Comparison of ENCODE assay signal across 8 cellular contexts in the genomic region with DNA sequence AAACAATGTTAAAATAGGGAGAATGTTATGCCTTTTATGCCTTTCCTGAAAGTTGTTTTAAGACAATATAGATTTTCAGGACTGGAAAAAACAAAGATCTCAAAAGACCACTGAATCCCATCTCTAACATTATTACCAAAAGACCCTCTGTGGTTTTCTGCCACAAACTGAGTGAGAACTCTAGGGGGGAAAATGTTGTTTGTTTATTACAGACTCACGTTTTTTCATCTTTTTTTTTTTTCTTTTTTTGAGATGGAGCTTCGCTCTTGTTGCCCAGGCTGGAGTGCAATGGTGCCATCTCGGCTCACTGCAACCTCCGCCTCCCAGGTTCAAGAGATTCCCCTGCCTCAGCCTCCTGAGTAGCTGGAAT. TPM values are rescaled to one million over a fixed set of nuclear protein-coding genes. Genes with fewer than 3 reads are reported as not detected.
DNase-seq lines count a peak whose midpoint lies in the region; ATAC-seq, FAIRE-seq and TF ChIP-seq lines count a peak whose summit lies in the region.
"Not testable (repeated sequence)": the region's sequence is repeated elsewhere in the genome, so short reads cannot be mapped to it uniquely, and the experiment has no call there.

No MANE protein-coding gene starts in this region.

- not testable (repeated sequence) for FAIRE-seq in A549 (lab: Jason Lieb, UNC); endothelial cell of umbilical vein (lab: Jason Lieb, UNC); keratinocyte (lab: Jason Lieb, UNC)

- POLR2A ChIA-PET in A549 (lab: Yijun Ruan, JAX) (interaction anchor here (2.2 kb wide), 1 partner anchor 51 kb away, joined by 8 read pairs; no protein-coding TSS in a partner anchor), PC-9 (lab: Charles Lee; ENCODE audit: unreplicated experiment) (interaction anchor here (0.6 kb wide), 2 partner anchors 9 to 32 kb away, joined by 3 to 4 read pairs; no protein-coding TSS in a partner anchor), endothelial cell of umbilical vein (lab: Charles Lee) (interaction anchor here (0.6 kb wide), 1 partner anchor 50 kb away, joined by 5 read pairs; no protein-coding TSS in a partner anchor)
- POLR2A ChIA-PET in HCT116 (lab: Charles Lee), result not testable (repeated sequence)

- not testable (repeated sequence) for DNase-seq in A549 (ENCODE audit: low read depth in 1 of 2, low spot score in 1 of 2); HCT116 (ENCODE audit: low read depth, low spot score); PC-9; RWPE2 (ENCODE audit: low spot score); endothelial cell of umbilical vein (ENCODE audit: low read depth, low spot score); keratinocyte (ENCODE audit: low read depth, low spot score)
- DNase-seq in adrenal gland, result peak in 1 of 7 donors; percentile 25

- not testable (repeated sequence) for H3K9ac ChIP-seq in HCT116 (ENCODE audit: low read length); endothelial cell of umbilical vein (replicated peaks; ENCODE audit: extremely low read depth, insufficient read depth, low read length); keratinocyte (ENCODE audit: control insufficient read depth, extremely low read depth, insufficient read depth, low read length); parathyroid adenoma

- peaks cover 29% of the 10 kb centered on the region for H3F3A ChIP-seq in PC-9 (ENCODE audit: insufficient read depth, low read depth)

- H3K4me2 ChIP-seq in A549, result peak overlapping the region; percentile 40
- H3K4me2 ChIP-seq in HCT116 (ENCODE audit: low read length), result peak overlapping the region; percentile 4; the same call in 1 of the 2 replicates
- H3K4me2 ChIP-seq in PC-9, result peak overlapping the region; percentile 8; the same call in 1 of the 2 replicates
- H3K4me2 ChIP-seq in endothelial cell of umbilical vein (ENCODE audit: insufficient read depth, low read length), result peak overlapping the region; percentile 44
- peak overlapping the region; percentile 27 for H3K4me2 ChIP-seq in keratinocyte (ENCODE audit: control insufficient read depth, extremely low read depth, insufficient read depth, low read depth, low read length)
- H3K4me2 ChIP-seq in parathyroid adenoma (ENCODE audit: low read length), result peak overlapping the region; percentile 26

- H3K9me2 ChIP-seq in HCT116 (ENCODE audit: insufficient read depth); PC-9 (ENCODE audit: insufficient read depth): not testable (repeated sequence)

- not testable (repeated sequence) for H3K9me3 ChIP-seq in A549; HCT116 (ENCODE audit: control insufficient read depth in 1 of 2, insufficient read depth in 1 of 2, low read depth in 1 of 2, low read length in 2 of 2); PC-9 (ENCODE audit: insufficient read depth, low read depth); RWPE2 (ENCODE audit: severe bottlenecking); adrenal gland (replicated peaks in 1 of 3); endothelial cell of umbilical vein (replicated peaks; ENCODE audit: control insufficient read depth, insufficient read depth, low read length); keratinocyte (ENCODE audit: control insufficient read depth, low read depth, low read length); parathyroid adenoma (ENCODE audit: control insufficient read depth, low read length)

- not testable (repeated sequence) for H2AFZ ChIP-seq in HCT116 (ENCODE audit: low read depth, low read length, poor library complexity, severe bottlenecking); PC-9; endothelial cell of umbilical vein (ENCODE audit: low read depth, low read length); keratinocyte (ENCODE audit: control insufficient read depth, low read length); parathyroid adenoma

- TF ChIP-seq CTCF in A549 (IDR thresholded peaks at IDR 0.05); HCT116 (IDR thresholded peaks at IDR 0.05 in 2 of 3, conservative IDR thresholded peaks at IDR 0.05 in 1 of 3; ENCODE audit: borderline replicate concordance in 1 of 3, insufficient read depth in 1 of 3, low read depth in 2 of 3, low read length in 2 of 3); PC-9 (conservative IDR thresholded peaks at IDR 0.05); RWPE2 (IDR thresholded peaks at IDR 0.05; ENCODE audit: poor library complexity, severe bottlenecking); adrenal gland (IDR thresholded peaks at IDR 0.05); endothelial cell of umbilical vein (IDR thresholded peaks at IDR 0.05; ENCODE audit: extremely low read depth in 1 of 2, insufficient read depth in 1 of 2, low read depth in 1 of 2, low read length in 2 of 2); keratinocyte (optimal IDR thresholded peaks at IDR 0.05 in 1 of 3, IDR thresholded peaks at IDR 0.05 in 1 of 3, conservative IDR thresholded peaks at IDR 0.05 in 1 of 3; ENCODE audit: extremely low read depth in 1 of 3, insufficient read depth in 2 of 3, low read length in 3 of 3); parathyroid adenoma (IDR thresholded peaks at IDR 0.05): not testable (repeated sequence)

- TF ChIP-seq POLR2A in A549 (IDR thresholded peaks at IDR 0.05; ENCODE audit: low read length); HCT116 (IDR thresholded peaks at IDR 0.05; ENCODE audit: borderline replicate concordance, extremely low read depth, insufficient read depth, insufficient read length); adrenal gland (IDR thresholded peaks at IDR 0.05); endothelial cell of umbilical vein (IDR thresholded peaks at IDR 0.05; ENCODE audit: low read depth, low read length): not testable (repeated sequence)

- dilution Hi-C loops in endothelial cell of umbilical vein (cut with MboI; ENCODE audit: extremely low pct_ligation_motif_present, low sequenced_read_pairs); keratinocyte (cut with MboI; ENCODE audit: extremely low pct_ligation_motif_present, low sequenced_read_pairs): not testable (repeated sequence)

- H3K4me1 ChIP-seq in A549 (peaks cover 60% of the 10 kb centered on the region), HCT116 (ENCODE audit: control insufficient read depth in 1 of 2, insufficient read depth in 2 of 2, low read length in 2 of 2) (peaks cover 9 to 11% of the 10 kb centered on the region in 2 experiments; a peak in 3 of 4 replicates), PC-9 (replicated peaks; ENCODE audit: insufficient read depth) (peaks cover 53% of the 10 kb centered on the region), RWPE2 (ENCODE audit: insufficient read depth, poor library complexity, severe bottlenecking) (peaks cover 23% of the 10 kb centered on the region), adrenal gland (replicated peaks in 1 of 2) (peaks cover 22 to 32% of the 10 kb centered on the region in 2 donors), endothelial cell of umbilical vein (ENCODE audit: control insufficient read depth, extremely low read depth, insufficient read depth, low read length) (peaks cover 13% of the 10 kb centered on the region)
- H3K4me1 ChIP-seq in keratinocyte (ENCODE audit: control insufficient read depth, extremely low read depth, insufficient read depth, low read length); parathyroid adenoma: not testable (repeated sequence)

- H3K36me3 ChIP-seq in HCT116 (ENCODE audit: control insufficient read depth in 1 of 2, insufficient read depth in 2 of 2, low read length in 2 of 2); PC-9 (ENCODE audit: low read depth); RWPE2 (ENCODE audit: low read depth); adrenal gland (replicated peaks in 1 of 2); endothelial cell of umbilical vein (ENCODE audit: control insufficient read depth in 2 of 2, extremely low read depth in 1 of 2, insufficient read depth in 2 of 2, low read length in 2 of 2); keratinocyte (ENCODE audit: control insufficient read depth in 2 of 2, extremely low read depth in 1 of 2, insufficient read depth in 2 of 2, low read length in 2 of 2); parathyroid adenoma (ENCODE audit: control insufficient read depth, insufficient read depth, low read length): not testable (repeated sequence)

- peak overlapping the region; percentile 77 to 82 for H3K27ac ChIP-seq in A549
- not testable (repeated sequence) for H3K27ac ChIP-seq in HCT116 (ENCODE audit: low read depth, low read length); endothelial cell of umbilical vein (ENCODE audit: insufficient read depth, low read depth, low read length); keratinocyte (ENCODE audit: control insufficient read depth, insufficient read depth, low read length); parathyroid adenoma
- H3K27ac ChIP-seq in PC-9, result peak overlapping the region; percentile 14; the same call in 1 of the 2 replicates
- H3K27ac ChIP-seq in RWPE2 (ENCODE audit: poor library complexity, severe bottlenecking), result peak overlapping the region; percentile 61
- H3K27ac ChIP-seq in adrenal gland, result peak overlapping the region in 4 of 5 donors; percentile 6 to 67 (median 40)

- ATAC-seq in A549; HCT116; RWPE2 (ENCODE audit: low read depth): not testable (repeated sequence)

- CTCF ChIA-PET in A549 (lab: Yijun Ruan, JAX), result interaction anchor here (0.9 to 2.0 kb wide), 3 partner anchors 9 to 71 kb away, joined by 3 to 5 read pairs (median 3); partner anchors contain the start of gene RDX
- CTCF ChIA-PET in HCT116 (lab: Charles Lee); PC-9 (lab: Charles Lee): not testable (repeated sequence)
- CTCF ChIA-PET in endothelial cell of umbilical vein (lab: Charles Lee), result interaction anchor here (1.6 to 3.1 kb wide), 3 partner anchors 9 to 105 kb away, joined by 4 to 9 read pairs (median 5); partner anchors contain the start of gene RDX

- TF ChIP-seq EP300 in A549 (IDR thresholded peaks at IDR 0.05), result not testable (repeated sequence)

- not testable (repeated sequence) for H3K27me3 ChIP-seq in HCT116 (ENCODE audit: insufficient read depth, low read length); PC-9 (ENCODE audit: insufficient read depth, low read depth); RWPE2 (ENCODE audit: insufficient read depth, poor library complexity, severe bottlenecking); adrenal gland; endothelial cell of umbilical vein (ENCODE audit: control insufficient read depth in 2 of 2, insufficient read depth in 2 of 2, low read length in 2 of 2); keratinocyte (ENCODE audit: control insufficient read depth, extremely low read depth, insufficient read depth, low read length); parathyroid adenoma (ENCODE audit: control insufficient read depth, insufficient read depth, low read length)

- RAD21 ChIA-PET in HCT116 (lab: Charles Lee; ENCODE audit: low non-redundant PET in 1 of 2, low total read pairs in 2 of 2, uncharacterized antibody in 2 of 2, unreplicated experiment in 2 of 2), result not testable (repeated sequence)

- WGBS in A549 (ENCODE audit: missing lambda C conversion rate), result 74% methylated on average over 4 of the region's 4 CpGs
- 50 to 71% (median 59%) methylated on average over 4 of the region's 4 CpGs for WGBS in adrenal gland, 4 donors

- H3K79me2 ChIP-seq in HCT116 (ENCODE audit: insufficient read depth, low read length); PC-9 (ENCODE audit: low read depth); endothelial cell of umbilical vein (ENCODE audit: control insufficient read depth, insufficient read depth, low read length); keratinocyte (ENCODE audit: control insufficient read depth, insufficient read depth, low read length); parathyroid adenoma: not testable (repeated sequence)

- H4K20me1 ChIP-seq in HCT116 (ENCODE audit: insufficient read depth); PC-9 (ENCODE audit: insufficient read depth); endothelial cell of umbilical vein (replicated peaks; ENCODE audit: control insufficient read depth, extremely low read depth, insufficient read depth, low read length); keratinocyte (ENCODE audit: control insufficient read depth, extremely low read depth, insufficient read depth, low read length): not testable (repeated sequence)

- not testable (repeated sequence) for BruUV-seq in HCT116 (replicated peaks; lab: Mats Ljungman, UMichigan); PC-9 (replicated peaks; lab: Mats Ljungman, UMichigan); endothelial cell of umbilical vein (replicated peaks; lab: Mats Ljungman, UMichigan)

- H3K9me1 ChIP-seq in endothelial cell of umbilical vein (replicated peaks; ENCODE audit: control insufficient read depth, extremely low read depth, insufficient read depth, low read length); keratinocyte (ENCODE audit: control insufficient read depth, extremely low read depth, insufficient read depth, low read length): not testable (repeated sequence)

- intact Hi-C loops in HCT116 (cut with micrococcal nuclease); PC-9 (cut with micrococcal nuclease; ENCODE audit: unreplicated experiment); endothelial cell of umbilical vein (cut with micrococcal nuclease): not testable (repeated sequence)
- intact Hi-C loops in adrenal gland (cut with DNase I), result loop anchor here in 1 of 2 donors (10.0 kb wide), 1 partner anchor 59 kb away; no protein-coding TSS in a partner anchor

- not testable (repeated sequence) for TF ChIP-seq RAD21 in A549 (conservative IDR thresholded peaks at IDR 0.05 in 1 of 2, IDR thresholded peaks at IDR 0.05 in 1 of 2); HCT116 (IDR thresholded peaks at IDR 0.05; ENCODE audit: low read depth)

- H3K4me3 ChIP-seq in A549; HCT116 (replicated peaks in 1 of 2; ENCODE audit: low read depth in 1 of 2, low read length in 2 of 2); PC-9; RWPE2 (ENCODE audit: severe bottlenecking); adrenal gland; endothelial cell of umbilical vein (replicated peaks in 1 of 3; ENCODE audit: insufficient read depth in 1 of 3, low read depth in 1 of 3, low read length in 3 of 3); keratinocyte (ENCODE audit: control insufficient read depth in 2 of 3, extremely low read depth in 1 of 3, insufficient read depth in 2 of 3, low read depth in 1 of 3, low read length in 3 of 3); parathyroid adenoma (ENCODE audit: low read depth, low read length): not testable (repeated sequence)

RNA-seq across cellular contexts. Expression of gene RDX, which starts 9.6 kb away (rescaled TPM):
- polyA plus RNA-seq in A549 (2011; rRNA removed) (171 and 183 TPM in 2 replicates), A549 (2017; fragmentation: RNase III; extraction: RNeasy Plus Mini Kit Qiagen cat#74134 plus additional on column Dnase treatment) (127 to 158 TPM (median 149 TPM) in 3 replicates), adrenal gland (100 to 1,000 TPM in 2 of 3 donors, 10 to 100 TPM in 1; 82.4 to 581 (median 196) TPM), endothelial cell of umbilical vein (33.3 and 47.9 TPM in 2 replicates), keratinocyte (45.8 to 85.4 TPM (median 80.5 TPM) in 3 replicates)
- polyA plus RNA-seq in A549 (2012; cell fraction: cytosol; rRNA removed), result 34.4 and 47.4 TPM in 2 replicates
- polyA plus RNA-seq in A549 (2012; cell fraction: nucleus; rRNA removed), result 18.4 and 25.5 TPM in 2 replicates
- polyA minus RNA-seq in A549 (2011; rRNA and poly(A)+ RNA removed), result 70.7 and 74.9 TPM in 2 replicates
- total RNA-seq in HCT116 (2021; ENCODE audit: unreplicated experiment) (131 TPM), PC-9 (2021) (143 and 196 TPM in 2 replicates), adrenal gland (1,000 to 10,000 TPM in 1 of 8 donors, 100 to 1,000 TPM in 7; 229 to 1,153 (median 673) TPM), endothelial cell of umbilical vein (239 and 280 TPM in 2 replicates)
- 36.4 and 47.0 TPM in 2 replicates for polyA plus RNA-seq in HCT116 (2012)
- 79.1 and 82.2 TPM in 2 replicates for polyA plus RNA-seq in endothelial cell of umbilical vein (2011; cell fraction: cytosol; rRNA removed)
- 117 and 139 TPM in 2 replicates for polyA plus RNA-seq in endothelial cell of umbilical vein (2011; cell fraction: nucleus; rRNA removed)
- polyA plus RNA-seq in endothelial cell of umbilical vein (2012), result 142 and 171 TPM in 2 replicates
- polyA minus RNA-seq in endothelial cell of umbilical vein (112 and 147 TPM in 2 replicates), keratinocyte (18.0 to 120 TPM (median 31.7 TPM) in 3 replicates)
- polyA minus RNA-seq in endothelial cell of umbilical vein (2011; cell fraction: cytosol; rRNA and poly(A)+ RNA removed), result 67.5 TPM
- 82.8 and 95.4 TPM in 2 replicates for polyA minus RNA-seq in endothelial cell of umbilical vein (2011; cell fraction: nucleus; rRNA and poly(A)+ RNA removed)
- 104 TPM for polyA plus RNA-seq in keratinocyte (2011; ENCODE audit: low read depth)
- polyA plus RNA-seq in keratinocyte (2011; cell fraction: cytosol; rRNA removed), result 56.3 and 107 TPM in 2 replicates
- 62.0 and 83.8 TPM in 2 replicates for polyA plus RNA-seq in keratinocyte (2011; cell fraction: nucleus; rRNA removed)
- polyA plus RNA-seq in keratinocyte (2012; ENCODE audit: low replicate concordance), result 38.8 and 70.5 TPM in 2 replicates
- polyA minus RNA-seq in keratinocyte (2011; cell fraction: cytosol; rRNA and poly(A)+ RNA removed), result 41.2 TPM
- polyA minus RNA-seq in keratinocyte (2011; cell fraction: nucleus; rRNA and poly(A)+ RNA removed), result 25.6 and 47.5 TPM in 2 replicates
